ENCODE assay signal across 27 cellular contexts in the genomic region with DNA sequence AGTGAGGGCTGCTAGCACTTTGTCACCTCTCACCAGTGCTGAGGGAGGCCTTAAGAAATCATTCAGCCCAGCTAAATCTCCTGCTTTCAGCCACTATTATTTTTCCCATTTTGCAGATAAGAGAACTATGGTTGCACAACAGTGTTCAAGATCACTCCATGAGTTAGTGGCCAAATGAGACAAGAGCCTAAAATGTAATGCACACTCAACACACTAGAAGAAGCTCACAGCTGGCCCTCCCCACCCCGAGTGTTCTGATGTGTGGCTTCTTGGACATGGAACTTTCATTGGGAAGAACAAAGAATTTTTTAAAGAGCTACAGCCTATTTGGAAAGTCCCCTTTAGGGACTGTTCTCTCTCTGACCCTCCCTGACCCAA. TPM values are rescaled to one million over a fixed set of nuclear protein-coding genes. Genes with fewer than 3 reads are reported as not detected.
"Had no signal": no experiment of that assay in that cellular context is flagged by ENCODE, and none has a peak within 500 bp of the region (broad histone marks: within the 10 kb centered on the region; RNA-seq: fewer than 3 reads in every experiment).

No MANE protein-coding gene starts in this region.

- ATAC-seq: activated CD8-positive, alpha-beta memory T cell treated with anti-CD3 and anti-CD28 coated beads, Interleukin-2, amount 10 ng/mL, durations not matched to agents 7 days and 5 days; activated naive CD4-positive, alpha-beta T cell treated with anti-CD3 and anti-CD28 coated beads, Interleukin-2, amount 50 U/mL, for 72 hours; activated naive CD8-positive, alpha-beta T cell treated with anti-CD3 and anti-CD28 coated beads, Interleukin-2, amount 50 U/mL, for 24 hours; PC-3; T-helper 17 cell had no signal

- DNase-seq: activated B cell treated with CpG ODN at 0.5 μM for 24 hours; activated CD4-positive, alpha-beta T cell treated with anti-CD3 and anti-CD28 coated beads for 1 hour; activated CD4-positive, alpha-beta T cell treated with anti-CD3 and anti-CD28 coated beads, Interleukin-2, amount 10 ng/mL, durations not matched to agents 24 days and 14 days; activated CD4-positive, alpha-beta T cell treated with anti-CD3 and anti-CD28 coated beads, Interleukin-2, amount 50 U/mL, for 48 hours; activated CD8-positive, alpha-beta memory T cell treated with anti-CD3 and anti-CD28 coated beads, Interleukin-2, amount 10 ng/mL, durations not matched to agents 7 days and 5 days; activated effector memory CD4-positive, alpha-beta T cell treated with anti-CD3 and anti-CD28 coated beads, Interleukin-2, amount 50 U/mL, for 16 hours; activated naive CD4-positive, alpha-beta T cell treated with Interleukin-2 at 50 U/mL for 16 hours; activated naive CD8-positive, alpha-beta T cell treated with anti-CD3 and anti-CD28 coated beads, Interleukin-2, amount 50 U/mL, for 24 hours; activated T-cell treated with anti-CD3 and anti-CD28 coated beads, Interleukin-2, amount 50 U/mL, for 24 hours; amniotic stem cell; NCI-H1092 treated with DMSO at 0.1 percent for 48 hours; NCI-H1417 treated with DMSO at 0.1 percent for 48 hours; NCI-H1694; NCI-H2029; NCI-H2107; NCI-H2171 treated with DMSO at 0.1 percent for 48 hours; NCI-H226; NCI-H526 treated with DMSO at 0.1 percent for 48 hours; NK-92 treated with Interleukin-12 subunit alpha and Interleukin-12 subunit beta, amount 100 ng/mL, for 24 hours; PC-3; SIG-M5; T-helper 17 cell; T-helper 9 cell had no signal

RNA-seq across cellular contexts. Expression of gene CT47C1, which starts 44.1 kb away (rescaled TPM):
- total RNA-seq: activated B cell treated with CpG ODN at 0.5 μM for 24 hours; activated CD4-positive, alpha-beta T cell treated with anti-CD3 and anti-CD28 coated beads, Interleukin-2, amount 10 ng/mL, durations not matched to agents 24 days and 14 days; activated CD8-positive, alpha-beta memory T cell treated with anti-CD3 and anti-CD28 coated beads, Interleukin-2, amount 10 ng/mL, durations not matched to agents 7 days and 5 days; activated naive CD4-positive, alpha-beta T cell treated with anti-CD3 and anti-CD28 coated beads, Interleukin-2, amount 50 U/mL, for 72 hours; astrocyte; MCF 10A; NCI-H460; T-helper 17 cell had no signal
